ENCODE assay signal across 1 cellular context in genomic region chr1:214126697-214127146, GRCh38.
TF ChIP-seq lines count a peak whose summit lies in the region.

No MANE protein-coding gene starts in this region.

TF ChIP-seq in HepG2, 621 proteins besides CTCF, POLR2A, EP300 and RAD21 (continued from another document and continues in another):
- TF ChIP-seq ZNF280D (CRISPR knock-in tag; IDR thresholded peaks at IDR 0.05) (peak; percentile 88; the same call in 1 of the 2 replicates), SP4 (CRISPR knock-in tag; IDR thresholded peaks at IDR 0.05) (0 out of 2 replicates have a peak, but pooled peaks have one; percentile 42), THAP11 (CRISPR knock-in tag; IDR thresholded peaks at IDR 0.05) (no peak; the same call in 1 of the 2 replicates), SPEN (CRISPR knock-in tag; IDR thresholded peaks at IDR 0.05; ENCODE audit: low read depth) (no peak), HOXA3 (CRISPR knock-in tag; IDR thresholded peaks at IDR 0.05) (peak; percentile 70), TBL1XR1 (IDR thresholded peaks at IDR 0.05; ENCODE audit: borderline replicate concordance, low read length, partially characterized antibody) (peak; percentile 83), SMC3 (IDR thresholded peaks at IDR 0.05; ENCODE audit: low read length) (no peak), ZNF230 (CRISPR knock-in tag; IDR thresholded peaks at IDR 0.05) (no peak), NR2F6 (IDR thresholded peaks at IDR 0.05) (peak; percentile 90), NR2F6 (CRISPR knock-in tag; IDR thresholded peaks at IDR 0.05) (peak; percentile 93), ARID3A (IDR thresholded peaks at IDR 0.05; ENCODE audit: low read depth, low read length) (0 out of 2 replicates have a peak, but pooled peaks have one; percentile 13), DDIT3 (CRISPR knock-in tag; IDR thresholded peaks at IDR 0.05) (no peak), GATAD2A (CRISPR knock-in tag; IDR thresholded peaks at IDR 0.05) (peak; percentile 94), HMG20A (CRISPR knock-in tag; IDR thresholded peaks at IDR 0.05; ENCODE audit: borderline replicate concordance) (peak; percentile 90; the same call in 1 of the 2 replicates), ZNF33B (CRISPR knock-in tag; IDR thresholded peaks at IDR 0.05) (peak; percentile 36; the same call in 1 of the 2 replicates), NKX3-1 (CRISPR knock-in tag; IDR thresholded peaks at IDR 0.05) (no peak), PTBP1 (IDR thresholded peaks at IDR 0.05; ENCODE audit: low read depth, low read length, poor library complexity, severe bottlenecking) (no peak), MTERF4 (CRISPR knock-in tag; IDR thresholded peaks at IDR 0.05) (no peak), MXD4 (CRISPR knock-in tag; IDR thresholded peaks at IDR 0.05) (peak; percentile 35; the same call in 1 of the 2 replicates), ZNF18 (CRISPR knock-in tag; IDR thresholded peaks at IDR 0.05; ENCODE audit: insufficient replicate concordance) (no peak), GFI1 (CRISPR knock-in tag; IDR thresholded peaks at IDR 0.05; ENCODE audit: borderline replicate concordance) (peak; percentile 82), TFDP2 (CRISPR knock-in tag; IDR thresholded peaks at IDR 0.05) (no peak), MATR3 (CRISPR knock-in tag; IDR thresholded peaks at IDR 0.05) (no peak), ZMAT3 (CRISPR knock-in tag; conservative IDR thresholded peaks at IDR 0.05) (peak; percentile 49; the same call in 1 of the 2 replicates), EZH2 (conservative IDR thresholded peaks at IDR 0.05; ENCODE audit: low read depth, low read length) (no peak), MED8 (CRISPR knock-in tag; IDR thresholded peaks at IDR 0.05; ENCODE audit: insufficient replicate concordance) (peak; percentile 44), NR2F2 (IDR thresholded peaks at IDR 0.05; ENCODE audit: borderline replicate concordance, low read depth) (peak; percentile 90), ZNF724P (CRISPR knock-in tag; IDR thresholded peaks at IDR 0.05; ENCODE audit: borderline replicate concordance) (0 out of 2 replicates have a peak, but pooled peaks have one; percentile 37), TEAD3 (CRISPR knock-in tag; optimal IDR thresholded peaks at IDR 0.05; ENCODE audit: borderline replicate concordance) (peak; percentile 65), MYC (CRISPR knock-in tag; IDR thresholded peaks at IDR 0.05; ENCODE audit: borderline replicate concordance) (no peak), ZNF567 (CRISPR knock-in tag; IDR thresholded peaks at IDR 0.05; ENCODE audit: borderline replicate concordance) (no peak), ZNF652 (CRISPR knock-in tag; IDR thresholded peaks at IDR 0.05; ENCODE audit: borderline replicate concordance, low read depth) (no peak), ZNF326 (CRISPR knock-in tag; IDR thresholded peaks at IDR 0.05; ENCODE audit: borderline replicate concordance) (no peak), ZSCAN30 (CRISPR knock-in tag; IDR thresholded peaks at IDR 0.05) (no peak), SAP130 (CRISPR knock-in tag; IDR thresholded peaks at IDR 0.05; ENCODE audit: low read depth) (peak; percentile 50), NCOA2 (CRISPR knock-in tag; IDR thresholded peaks at IDR 0.05) (peak; percentile 87), PRPF4 (IDR thresholded peaks at IDR 0.05; ENCODE audit: low read depth, low read length, poor library complexity, severe bottlenecking) (no peak), TCF7 (IDR thresholded peaks at IDR 0.05; ENCODE audit: low read depth) (peak; percentile 66; the same call in 1 of the 2 replicates), HDAC1 (CRISPR knock-in tag; IDR thresholded peaks at IDR 0.05) (peak; percentile 91), FOXC1 (CRISPR knock-in tag; IDR thresholded peaks at IDR 0.05; ENCODE audit: borderline replicate concordance) (no peak), SRSF9 (IDR thresholded peaks at IDR 0.05; ENCODE audit: borderline replicate concordance, insufficient read depth, low read depth, low read length, poor library complexity, severe bottlenecking) (no peak), EHMT2 (IDR thresholded peaks at IDR 0.05; ENCODE audit: borderline replicate concordance, low read depth, low read length) (peak; percentile 85), ZNF232 (CRISPR knock-in tag; IDR thresholded peaks at IDR 0.05; ENCODE audit: borderline replicate concordance) (peak; percentile 52; the same call in 1 of the 2 replicates), ZBTB34 (CRISPR knock-in tag; IDR thresholded peaks at IDR 0.05) (peak; percentile 90; the same call in 1 of the 2 replicates), PBX2 (CRISPR knock-in tag; IDR thresholded peaks at IDR 0.05) (peak; percentile 53), ZNF335 (CRISPR knock-in tag; IDR thresholded peaks at IDR 0.05) (no peak), SIN3B (IDR thresholded peaks at IDR 0.05; ENCODE audit: low read length) (no peak), MEF2D (CRISPR knock-in tag; IDR thresholded peaks at IDR 0.05) (peak; percentile 89), ZNF562 (CRISPR knock-in tag; IDR thresholded peaks at IDR 0.05; ENCODE audit: borderline replicate concordance) (no peak), ZNF607 (CRISPR knock-in tag; IDR thresholded peaks at IDR 0.05; ENCODE audit: borderline replicate concordance) (no peak), TFE3 (CRISPR knock-in tag; IDR thresholded peaks at IDR 0.05) (peak; percentile 52; the same call in 1 of the 2 replicates), ZNF710 (CRISPR knock-in tag; IDR thresholded peaks at IDR 0.05; ENCODE audit: borderline replicate concordance) (no peak; the same call in 1 of the 2 replicates), CBX5 (CRISPR knock-in tag; IDR thresholded peaks at IDR 0.05; ENCODE audit: borderline replicate concordance) (0 out of 2 replicates have a peak, but pooled peaks have one; percentile 19), IKZF1 (IDR thresholded peaks at IDR 0.05) (no peak), ZNF543 (CRISPR knock-in tag; IDR thresholded peaks at IDR 0.05) (no peak), ZNF484 (CRISPR knock-in tag; IDR thresholded peaks at IDR 0.05; ENCODE audit: borderline replicate concordance, low read depth) (no peak), RFX5 (IDR thresholded peaks at IDR 0.05; ENCODE audit: low read depth, low read length) (no peak)
